In the genomic region with DNA sequence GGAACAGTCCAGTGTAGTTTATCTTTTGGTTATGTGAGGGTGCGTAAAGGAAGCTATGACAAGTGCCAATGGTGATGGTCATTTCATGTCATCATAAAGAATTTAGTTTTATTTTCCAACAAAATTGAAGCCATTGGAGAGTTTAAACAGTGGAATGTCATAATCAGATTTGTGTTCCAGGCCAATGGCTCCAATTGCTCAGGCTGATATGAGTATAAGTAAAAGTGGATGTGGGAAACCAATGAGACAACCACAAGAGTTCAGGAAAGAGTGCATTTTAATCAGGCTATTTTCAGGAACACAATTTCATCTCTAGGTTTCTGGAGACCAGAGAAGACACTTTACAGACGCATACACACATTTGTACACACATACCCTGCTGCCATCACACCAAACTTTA, we compare ENCODE assay signal across 25 cellular contexts. TPM values are rescaled to one million over a fixed set of nuclear protein-coding genes. Genes with fewer than 3 reads are reported as not detected.
A peak's percentile ranks its signal among the peaks of the same experiment; 100 is the strongest.
DNase-seq lines count a peak whose midpoint lies in the region; ATAC-seq, FAIRE-seq and TF ChIP-seq lines count a peak whose summit lies in the region.
"Had no signal": no experiment of that assay in that cellular context is flagged by ENCODE, and none has a peak within 500 bp of the region (broad histone marks: within the 10 kb centered on the region; RNA-seq: fewer than 3 reads in every experiment).

No MANE protein-coding gene starts in this region.

- FAIRE-seq in endothelial cell of umbilical vein (lab: Jason Lieb, UNC), result no peak
- FAIRE-seq: GM12891 had no signal

- no peaks in the 10 kb centered on the region for H3K9me1 ChIP-seq in endothelial cell of umbilical vein (replicated peaks; ENCODE audit: control insufficient read depth, extremely low read depth, insufficient read depth, low read length)

- CTCF ChIA-PET in endothelial cell of umbilical vein (lab: Charles Lee), result no interaction called here

- POLR2A ChIA-PET in endothelial cell of umbilical vein (lab: Charles Lee), result no interaction called here

- H2AFZ ChIP-seq in endothelial cell of umbilical vein (ENCODE audit: low read depth, low read length) (no peak overlapping the region), MM.1S (ENCODE audit: low read length) (no peak overlapping the region)
- H2AFZ ChIP-seq: GM23338 had no signal

- H3K9ac ChIP-seq in endothelial cell of umbilical vein (replicated peaks; ENCODE audit: extremely low read depth, insufficient read depth, low read length) (no peak overlapping the region), MM.1S (ENCODE audit: low read length) (no peak overlapping the region)
- H3K9ac ChIP-seq: BLaER1, KMS-11 had no signal

- H3F3A ChIP-seq in MM.1S (ENCODE audit: insufficient read depth, low read length), result no peaks in the 10 kb centered on the region

- DNase-seq in M059J (ENCODE audit: low read depth), result peak; percentile 31
- peak; percentile 4 for DNase-seq in RPMI7951 (ENCODE audit: low read depth)
- DNase-seq in endothelial cell of umbilical vein (ENCODE audit: low read depth, low spot score), result no peak
- no peak for DNase-seq in vagina (ENCODE audit: extremely low spot score in 2 of 2)
- no peak for DNase-seq in MM.1S
- DNase-seq: CD4-positive, alpha-beta T cell; COR-L47; DMS 273 treated with DMSO at 0.1 percent for 48 hours; DND-41; HCEC 1CT; NCI-H1694 treated with DMSO at 0.1 percent for 48 hours; NCI-H2081 treated with DMSO at 0.1 percent for 48 hours; NCI-H2171 treated with DMSO at 0.1 percent for 48 hours; NCI-H524 treated with DMSO at 0.1 percent for 48 hours; NCI-H82; RPMI8226; SHP77 treated with DMSO at 0.1 percent for 48 hours had no signal

- H3K4me1 ChIP-seq in endothelial cell of umbilical vein (ENCODE audit: control insufficient read depth, extremely low read depth, insufficient read depth, low read length) (peaks cover 16% of the 10 kb centered on the region), vagina (no peaks in the 10 kb centered on the region), MM.1S (ENCODE audit: low read length) (no peaks in the 10 kb centered on the region)
- H3K4me1 ChIP-seq: BLaER1 had no signal

- intact Hi-C loops in endothelial cell of umbilical vein (cut with micrococcal nuclease) (loop anchor here (2.0 kb wide), 2 partner anchors 45 to 119 kb away; a partner anchor contains a TSS), vagina (cut with DNase I) (no loop called here)

- H3K9me2 ChIP-seq in MM.1S (replicated peaks; ENCODE audit: insufficient read depth, low read length), result no peaks in the 10 kb centered on the region

- no peak for ATAC-seq in HG02852 (IDR thresholded peaks at IDR 0.05; ENCODE audit: unreplicated experiment)
- no peak for ATAC-seq in GM18909 (IDR thresholded peaks at IDR 0.05; ENCODE audit: poor library complexity, unreplicated experiment)
- ATAC-seq: GM23338 had no signal

- TF ChIP-seq CTCF in endothelial cell of umbilical vein (IDR thresholded peaks at IDR 0.05; ENCODE audit: extremely low read depth in 1 of 2, insufficient read depth in 1 of 2, low read depth in 1 of 2, low read length in 2 of 2) (no peak), vagina (IDR thresholded peaks at IDR 0.05) (no peak), MM.1S (IDR thresholded peaks at IDR 0.05; ENCODE audit: low read length) (no peak)

- H3K36me3 ChIP-seq in endothelial cell of umbilical vein (ENCODE audit: control insufficient read depth in 2 of 2, extremely low read depth in 1 of 2, insufficient read depth in 2 of 2, low read length in 2 of 2) (no peaks in the 10 kb centered on the region), vagina (no peaks in the 10 kb centered on the region), MM.1S (replicated peaks; ENCODE audit: insufficient read depth, low read length) (no peaks in the 10 kb centered on the region)
- H3K36me3 ChIP-seq: BLaER1 had no signal

- peak overlapping the region; percentile 23 for H3K27ac ChIP-seq in endothelial cell of umbilical vein (ENCODE audit: insufficient read depth, low read depth, low read length)
- H3K27ac ChIP-seq in vagina, result no peak overlapping the region
- H3K27ac ChIP-seq in MM.1S (ENCODE audit: low read length), result no peak overlapping the region
- H3K27ac ChIP-seq: BLaER1, KMS-11 had no signal

- H3K9me3 ChIP-seq in endothelial cell of umbilical vein (replicated peaks; ENCODE audit: control insufficient read depth, insufficient read depth, low read length), result no peaks in the 10 kb centered on the region
- no peaks in the 10 kb centered on the region for H3K9me3 ChIP-seq in vagina
- no peaks in the 10 kb centered on the region for H3K9me3 ChIP-seq in MM.1S (replicated peaks; ENCODE audit: insufficient read depth, low read length)
- H3K9me3 ChIP-seq: BLaER1 had no signal

- dilution Hi-C loops in endothelial cell of umbilical vein (cut with MboI; ENCODE audit: extremely low pct_ligation_motif_present, low sequenced_read_pairs), result no loop called here

- no TSS peak for BruUV-seq in endothelial cell of umbilical vein (replicated peaks; lab: Mats Ljungman, UMichigan)

- H4K20me1 ChIP-seq in endothelial cell of umbilical vein (replicated peaks; ENCODE audit: control insufficient read depth, extremely low read depth, insufficient read depth, low read length), result no peaks in the 10 kb centered on the region
- no peaks in the 10 kb centered on the region for H4K20me1 ChIP-seq in MM.1S (ENCODE audit: insufficient read depth, low read length)
- H4K20me1 ChIP-seq: BLaER1 had no signal

- H3K4me3 ChIP-seq in endothelial cell of umbilical vein (replicated peaks in 1 of 3; ENCODE audit: insufficient read depth in 1 of 3, low read depth in 1 of 3, low read length in 3 of 3) (no peak overlapping the region), vagina (no peak overlapping the region), MM.1S (ENCODE audit: low read length) (no peak overlapping the region)
- H3K4me3 ChIP-seq: BLaER1, GM23338 had no signal

- H3K27me3 ChIP-seq in endothelial cell of umbilical vein (ENCODE audit: control insufficient read depth in 2 of 2, insufficient read depth in 2 of 2, low read length in 2 of 2) (no peaks in the 10 kb centered on the region), vagina (no peaks in the 10 kb centered on the region), MM.1S (replicated peaks; ENCODE audit: insufficient read depth, low read length) (no peaks in the 10 kb centered on the region)

- TF ChIP-seq POLR2A in endothelial cell of umbilical vein (IDR thresholded peaks at IDR 0.05; ENCODE audit: low read depth, low read length), result no peak
- TF ChIP-seq POLR2A in vagina (IDR thresholded peaks at IDR 0.05), result no peak

- no peaks in the 10 kb centered on the region for H3K79me2 ChIP-seq in endothelial cell of umbilical vein (ENCODE audit: control insufficient read depth, insufficient read depth, low read length)
- H3K79me2 ChIP-seq in MM.1S (ENCODE audit: low read length), result no peaks in the 10 kb centered on the region

- H3K4me2 ChIP-seq in endothelial cell of umbilical vein (ENCODE audit: insufficient read depth, low read length) (no peak overlapping the region), MM.1S (ENCODE audit: low read depth, low read length) (no peak overlapping the region)
- H3K4me2 ChIP-seq: BLaER1, GM23338, KMS-11 had no signal

TF ChIP-seq in endothelial cell of umbilical vein, 7 proteins besides CTCF, POLR2A, EP300 and RAD21:
- TF ChIP-seq MYC (IDR thresholded peaks at IDR 0.05; ENCODE audit: low read depth, low read length), result no peak
- TF ChIP-seq GATA2 (IDR thresholded peaks at IDR 0.05; ENCODE audit: insufficient read depth, insufficient read length, low read depth, low read length), result no peak
- no peak for TF ChIP-seq EZH2 (IDR thresholded peaks at IDR 0.05; ENCODE audit: borderline replicate concordance, low read depth, low read length, severe bottlenecking)
- no peak for TF ChIP-seq FOS (IDR thresholded peaks at IDR 0.05; ENCODE audit: borderline replicate concordance, insufficient read depth, low read length)

RNA-seq across cellular contexts. Expression of a gene that starts 20.7 kb away (rescaled TPM):
- 5.8 and 13.3 TPM in 2 replicates for total RNA-seq in M059J (2014; rRNA removed; shearing (Covaris generic))
- total RNA-seq in RPMI7951 (2014; rRNA removed; shearing (Covaris generic)), result 107 and 128 TPM in 2 replicates
- total RNA-seq in endothelial cell of umbilical vein (not detected in 2 replicates), vagina (not detected)
- polyA plus RNA-seq in endothelial cell of umbilical vein, result not detected in 2 replicates
- not detected in 2 replicates for polyA plus RNA-seq in endothelial cell of umbilical vein (2011; cell fraction: cytosol; rRNA removed)
- polyA plus RNA-seq in endothelial cell of umbilical vein (2011; cell fraction: nucleus; rRNA removed), result not detected in 2 replicates
- polyA plus RNA-seq in endothelial cell of umbilical vein (2012), result not detected in 2 replicates
- not detected in 2 replicates for polyA minus RNA-seq in endothelial cell of umbilical vein
- polyA minus RNA-seq in endothelial cell of umbilical vein (2011; cell fraction: cytosol; rRNA and poly(A)+ RNA removed), result not detected
- not detected in 2 replicates for polyA minus RNA-seq in endothelial cell of umbilical vein (2011; cell fraction: nucleus; rRNA and poly(A)+ RNA removed)
- total RNA-seq: CD4-positive, alpha-beta T cell; G401; GM23338; OCI-LY7 had no signal
- polyA plus RNA-seq: GM23338 had no signal

RNA-seq across cellular contexts. Expression of a gene that starts 44.7 kb away (rescaled TPM):
- total RNA-seq in M059J (2014; rRNA removed; shearing (Covaris generic)), result 29.3 and 34.6 TPM in 2 replicates
- 2.8 and 3.3 TPM in 2 replicates for total RNA-seq in RPMI7951 (2014; rRNA removed; shearing (Covaris generic))
- total RNA-seq in endothelial cell of umbilical vein, result 46.2 and 51.4 TPM in 2 replicates
- polyA plus RNA-seq in endothelial cell of umbilical vein, result 19.4 and 23.0 TPM in 2 replicates
- polyA plus RNA-seq in endothelial cell of umbilical vein (2011; cell fraction: cytosol; rRNA removed), result 18.5 and 18.7 TPM in 2 replicates
- polyA plus RNA-seq in endothelial cell of umbilical vein (2011; cell fraction: nucleus; rRNA removed), result 11.5 and 14.9 TPM in 2 replicates
- 60.6 and 65.5 TPM in 2 replicates for polyA plus RNA-seq in endothelial cell of umbilical vein (2012)
- 14.2 and 15.6 TPM in 2 replicates for polyA minus RNA-seq in endothelial cell of umbilical vein
- 9.8 TPM for polyA minus RNA-seq in endothelial cell of umbilical vein (2011; cell fraction: cytosol; rRNA and poly(A)+ RNA removed)
- 4.2 and 5.0 TPM in 2 replicates for polyA minus RNA-seq in endothelial cell of umbilical vein (2011; cell fraction: nucleus; rRNA and poly(A)+ RNA removed)
- total RNA-seq in vagina, result 10.6 TPM
- total RNA-seq: G401, OCI-LY7 had no signal

Comparison
In these comparisons a context has a peak if more than half of its experiments do, and no peak if none do; other contexts are left out.
1. DNase-seq: peak in M059J (single experiment) and RPMI7951 (single experiment); none in endothelial cell of umbilical vein (single experiment), vagina (0 of 2) and MM.1S (single experiment).